ENCODE assay signal across 8 cellular contexts in genomic region chr16:57734925-57735754, GRCh38. TPM values are rescaled to one million over a fixed set of nuclear protein-coding genes. Genes with fewer than 3 reads are reported as not detected.
A peak's percentile ranks its signal among the peaks of the same experiment; 100 is the strongest.
DNase-seq lines count a peak whose midpoint lies in the region; ATAC-seq and TF ChIP-seq lines count a peak whose summit lies in the region.

No MANE protein-coding gene starts in this region.

- no peak for TF ChIP-seq CTCF in colonic mucosa (IDR thresholded peaks at IDR 0.05)

- H3K4me3 ChIP-seq in BLaER1: peak overlapping the region; percentile 92
- peak overlapping the region; percentile 80 for H3K4me3 ChIP-seq in colonic mucosa

- peak overlapping the region; percentile 99 for H3K4me2 ChIP-seq in BLaER1

- H3K36me3 ChIP-seq in BLaER1 (peaks cover 31% of the 10 kb centered on the region), colonic mucosa (no peaks in the 10 kb centered on the region)

- H3K9me3 ChIP-seq in BLaER1: peaks cover 11% of the 10 kb centered on the region; the same call in 1 of the 2 replicates
- no peaks in the 10 kb centered on the region for H3K9me3 ChIP-seq in colonic mucosa

- peak overlapping the region; percentile 94 for H3K9ac ChIP-seq in BLaER1
- H3K9ac ChIP-seq in colonic mucosa (ENCODE audit: low read depth in 2 of 2, low read length in 2 of 2): peak overlapping the region; percentile 92 to 93

- H3K4me1 ChIP-seq in BLaER1: peaks cover 48% of the 10 kb centered on the region
- H3K4me1 ChIP-seq in colonic mucosa: peaks cover 6% of the 10 kb centered on the region

- intact Hi-C loops in colonic mucosa (cut with DNase I): no loop called here

- H3K27ac ChIP-seq in BLaER1 (peak overlapping the region; percentile 97), colonic mucosa (peak overlapping the region; percentile 67)

- ATAC-seq in GM19324 (IDR thresholded peaks at IDR 0.05; ENCODE audit: low FRiP score, unreplicated experiment) (peak; percentile 90), HG03460 (IDR thresholded peaks at IDR 0.05; ENCODE audit: unreplicated experiment) (peak; percentile 82)

- H3K27me3 ChIP-seq in BLaER1 (no peaks in the 10 kb centered on the region), colonic mucosa (no peaks in the 10 kb centered on the region)

- DNase-seq in NCI-H524 treated with DMSO at 0.1 percent for 48 hours (lab: John Stamatoyannopoulos, UW) (peak; percentile 100), colonic mucosa (peak; percentile 98), kidney tubule cell (ENCODE audit: low spot score) (peak; percentile 100)
- DNase-seq in activated CD4-positive, alpha-beta T cell treated with anti-CD3 and anti-CD28 coated beads for 48 hours: peak; percentile 98
- DNase-seq in stimulated activated CD4-positive, alpha-beta T cell treated with anti-CD3 and anti-CD28 coated beads, Interleukin-1b, Interleukin-23, amount 100 ng/mL, for 1 hour (ENCODE audit: low read depth in 2 of 2): peak; percentile 91 to 93

- no peaks in the 10 kb centered on the region for H4K20me1 ChIP-seq in BLaER1

RNA-seq across cellular contexts. Expression of gene KATNB1, which starts 0.4 kb away (rescaled TPM):
- 10 to 100 TPM; 17.0 to 26.3 TPM for total RNA-seq in colonic mucosa

RNA-seq across cellular contexts. Expression of gene DRC7, which starts 40.5 kb away (rescaled TPM):
- total RNA-seq in colonic mucosa: not detected

Comparison
In these comparisons a context has a peak if more than half of its experiments do, and no peak if none do; other contexts are left out.
1. Peak in every context shown above with its lines: DNase-seq, ATAC-seq, H3K4me3 ChIP-seq and H3K27ac ChIP-seq.